14 cellular contexts compared by ENCODE assay signal in the genomic region with DNA sequence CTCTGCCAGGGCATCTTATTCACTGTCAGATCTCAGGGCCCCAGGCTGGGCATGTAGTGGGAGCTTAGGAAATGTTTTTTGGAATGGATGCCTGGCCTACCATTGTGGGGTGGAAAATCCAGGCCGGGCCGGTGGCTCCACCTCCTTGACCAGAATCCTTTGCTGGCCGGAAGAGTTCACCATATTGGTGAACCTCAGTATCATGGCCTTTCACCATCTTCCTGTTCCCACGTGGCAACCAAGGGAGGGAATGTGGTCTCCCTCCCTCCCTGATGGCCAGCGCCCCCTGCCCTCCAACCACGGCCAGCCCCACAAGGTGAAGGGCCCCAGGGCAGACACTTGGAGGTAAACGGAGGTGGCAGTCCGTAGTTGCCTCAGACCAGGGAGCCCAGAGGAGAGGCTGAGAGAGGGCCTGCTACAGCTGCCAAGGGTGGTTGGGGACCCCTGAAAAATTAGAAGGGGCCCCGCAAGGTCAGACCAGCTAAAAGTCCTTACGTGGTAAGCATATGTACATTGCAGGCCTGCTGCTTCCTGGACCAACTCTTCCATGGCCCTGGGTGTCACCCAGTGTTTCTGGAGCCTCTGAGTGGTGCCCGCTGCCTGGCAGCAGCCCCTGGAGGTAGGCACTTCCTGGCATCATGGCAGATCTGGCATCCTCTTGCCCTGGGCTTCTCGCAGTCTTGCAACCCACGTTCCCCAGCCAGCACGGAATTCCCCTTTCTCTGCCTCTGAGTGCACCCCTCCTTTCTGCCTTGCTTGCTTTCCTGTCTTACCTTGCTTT.
DNase-seq lines count a peak whose midpoint lies in the region; ATAC-seq and TF ChIP-seq lines count a peak whose summit lies in the region.
"Had no signal": no experiment of that assay in that cellular context is flagged by ENCODE, and none has a peak within 500 bp of the region (broad histone marks: within the 10 kb centered on the region; RNA-seq: fewer than 3 reads in every experiment).

No MANE protein-coding gene starts in this region.

- H3K4me2 ChIP-seq in osteoblast (ENCODE audit: insufficient read depth, low read length) = no peak overlapping the region
- H3K4me2 ChIP-seq in PC-3 (ENCODE audit: low read length) = no peak overlapping the region

- H3K9me2 ChIP-seq in PC-3 (replicated peaks; ENCODE audit: low read length) = no peaks in the 10 kb centered on the region

- H3K36me3 Mint-ChIP-seq in chondrocyte (ENCODE audit: low read depth) = no peaks in the 10 kb centered on the region
- H3K36me3 Mint-ChIP-seq: CD8-positive, alpha-beta memory T cell; natural killer cell had no signal

- H3K36me3 ChIP-seq in osteoblast (ENCODE audit: insufficient read depth, low read length) = no peaks in the 10 kb centered on the region
- no peaks in the 10 kb centered on the region for H3K36me3 ChIP-seq in PC-3 (ENCODE audit: low read depth, low read length)
- H3K36me3 ChIP-seq: colonic mucosa, MG63 had no signal

- H3F3A ChIP-seq in PC-3 (ENCODE audit: low read length, unreplicated experiment) = no peaks in the 10 kb centered on the region

- no peaks in the 10 kb centered on the region for H4K20me1 ChIP-seq in osteoblast (ENCODE audit: insufficient read depth, low read length)
- H4K20me1 ChIP-seq in PC-3 (ENCODE audit: low read length) = no peaks in the 10 kb centered on the region

- CTCF ChIA-PET in PC-3 (lab: Charles Lee) = no interaction called here

- no TSS peak for BruUV-seq in PC-3 (replicated peaks; lab: Mats Ljungman, UMichigan)

- no peak overlapping the region for H3K4me3 ChIP-seq in osteoblast (ENCODE audit: insufficient read depth, low read length)
- no peak overlapping the region for H3K4me3 ChIP-seq in PC-3 (ENCODE audit: low read length)
- H3K4me3 ChIP-seq: colonic mucosa, MG63 had no signal

- H3K4me1 ChIP-seq in osteoblast (ENCODE audit: insufficient read depth, low read length) (peaks cover 46% of the 10 kb centered on the region), PC-3 (ENCODE audit: insufficient read depth, low read length) (peaks cover 19% of the 10 kb centered on the region)
- H3K4me1 ChIP-seq: colonic mucosa had no signal

- in situ Hi-C loops in ACHN (cut with HindIII; ENCODE audit: low pct_ligation_motif_present, low pct_unique_long_range_greater_than_20kb, low sequenced_read_pairs) = no loop called here

- H3K27me3 ChIP-seq in osteoblast (ENCODE audit: insufficient read depth, low read length) (no peaks in the 10 kb centered on the region), PC-3 (ENCODE audit: low read length) (no peaks in the 10 kb centered on the region)
- H3K27me3 ChIP-seq: colonic mucosa, MG63 had no signal

- no peak overlapping the region for H3K4me3 Mint-ChIP-seq in chondrocyte (ENCODE audit: unreplicated experiment)
- H3K4me3 Mint-ChIP-seq: CD8-positive, alpha-beta memory T cell; natural killer cell had no signal

- no peaks in the 10 kb centered on the region for H3K9me3 Mint-ChIP-seq in chondrocyte (ENCODE audit: low read depth)
- H3K9me3 Mint-ChIP-seq: CD8-positive, alpha-beta memory T cell; natural killer cell had no signal

- DNase-seq in stimulated activated CD4-positive, alpha-beta T cell treated with anti-CD3 and anti-CD28 coated beads, Interleukin-1b, Interleukin-23, amount 100 ng/mL, for 48 hours = peak; percentile 34
- DNase-seq in stimulated activated CD4-positive, alpha-beta T cell treated with anti-CD3 and anti-CD28 coated beads, Interleukin-4, amount 100 ng/mL, for 24 hours = no peak
- DNase-seq in chondrocyte (ENCODE audit: low spot score) = peak; percentile 67
- no peak for DNase-seq in osteoblast (ENCODE audit: insufficient read length, low spot score, missing footprints)
- no peak for DNase-seq in NCI-H1694 (lab: John Stamatoyannopoulos, UW)
- DNase-seq in OCI-M2 (lab: John Stamatoyannopoulos, UW; ENCODE audit: unreplicated experiment) = no peak
- no peak for DNase-seq in PC-3
- DNase-seq in ACHN = no peak
- DNase-seq: activated gamma-delta T cell treated with Interleukin-2 at 50 U/mL for 16 hours; CD8-positive, alpha-beta memory T cell; colonic mucosa; MG63; natural killer cell had no signal

- peaks cover 9% of the 10 kb centered on the region for H3K79me2 ChIP-seq in osteoblast (ENCODE audit: insufficient read depth, low read length)
- no peaks in the 10 kb centered on the region for H3K79me2 ChIP-seq in PC-3 (ENCODE audit: low read length)

- ATAC-seq in PC-3 = no peak
- ATAC-seq: natural killer cell had no signal

- no peak overlapping the region for H3K27ac ChIP-seq in osteoblast (ENCODE audit: low read depth, low read length)
- no peak overlapping the region for H3K27ac ChIP-seq in PC-3 (ENCODE audit: low read length)
- H3K27ac ChIP-seq: colonic mucosa, VCaP had no signal

- POLR2A ChIA-PET in PC-3 (lab: Charles Lee; ENCODE audit: unreplicated experiment) = no interaction called here

- intact Hi-C loops in PC-3 (cut with micrococcal nuclease) = no loop called here

- no peaks in the 10 kb centered on the region for H3K27me3 Mint-ChIP-seq in chondrocyte (ENCODE audit: low read depth)

- TF ChIP-seq CTCF in chondrocyte (IDR thresholded peaks at IDR 0.05) (no peak), osteoblast (IDR thresholded peaks at IDR 0.05; ENCODE audit: extremely low read depth, low read depth, low read length) (no peak), PC-3 (conservative IDR thresholded peaks at IDR 0.05; ENCODE audit: low read depth, low read length) (no peak)

- peaks cover 64% of the 10 kb centered on the region for H3K4me1 Mint-ChIP-seq in chondrocyte (ENCODE audit: low read depth)
- H3K4me1 Mint-ChIP-seq: natural killer cell had no signal

- H3K9ac ChIP-seq in PC-3 (ENCODE audit: low read length) = no peak overlapping the region

- H2AFZ ChIP-seq in osteoblast (ENCODE audit: low read length) = peak overlapping the region; percentile 45
- no peak overlapping the region for H2AFZ ChIP-seq in PC-3 (ENCODE audit: low read length)

- H3K27ac Mint-ChIP-seq in chondrocyte (ENCODE audit: unreplicated experiment) = no peak overlapping the region
- H3K27ac Mint-ChIP-seq: CD8-positive, alpha-beta memory T cell; natural killer cell had no signal

- H3K9me3 ChIP-seq in osteoblast (ENCODE audit: low read depth, low read length) = no peaks in the 10 kb centered on the region
- no peaks in the 10 kb centered on the region for H3K9me3 ChIP-seq in PC-3 (ENCODE audit: low read length)
- H3K9me3 ChIP-seq: colonic mucosa, MG63 had no signal

Comparison
In these comparisons a context has a peak if more than half of its experiments do, and no peak if none do; other contexts are left out.
1. DNase-seq: peak in stimulated activated CD4-positive, alpha-beta T cell treated with anti-CD3 and anti-CD28 coated beads, Interleukin-1b, Interleukin-23, amount 100 ng/mL, for 48 hours (single experiment) and chondrocyte (single experiment); none in stimulated activated CD4-positive, alpha-beta T cell treated with anti-CD3 and anti-CD28 coated beads, Interleukin-4, amount 100 ng/mL, for 24 hours (single experiment), osteoblast (single experiment), NCI-H1694 (single experiment), OCI-M2 (single experiment), PC-3 (single experiment) and ACHN (single experiment).